Comparison of ENCODE assay signal across 29 cellular contexts in genomic region chr7:92072708-92073107, GRCh38.
"Had no signal": no experiment of that assay in that cellular context is flagged by ENCODE, and none has a peak within 500 bp of the region (broad histone marks: within the 10 kb centered on the region; RNA-seq: fewer than 3 reads in every experiment).

No MANE protein-coding gene starts in this region.

- H3K27ac ChIP-seq: ascending aorta, cardiac muscle cell, VCaP had no signal

- H3K9me3 ChIP-seq: ascending aorta had no signal

- DNase-seq: activated B cell treated with CpG ODN at 0.5 μM for 24 hours; activated CD4-positive, alpha-beta memory T cell treated with anti-CD3 and anti-CD28 coated beads for 36 hours; activated CD4-positive, alpha-beta T cell treated with anti-CD3 and anti-CD28 coated beads for 4 hours; activated CD4-positive, alpha-beta T cell treated with anti-CD3 and anti-CD28 coated beads, Interleukin-2, amount 10 ng/mL, durations not matched to agents 24 days and 14 days; activated CD4-positive, alpha-beta T cell treated with anti-CD3 and anti-CD28 coated beads, Interleukin-2, amount 50 U/mL, for 1 hour; activated CD4-positive, alpha-beta T cell treated with anti-CD3 and anti-CD28 coated beads, Interleukin-2, amount 50 U/mL, for 4 hours; activated CD4-positive, CD25-positive, alpha-beta regulatory T cell treated with anti-CD3 and anti-CD28 coated beads, Interleukin-2, amount 50 U/mL, for 72 hours; activated CD8-positive, alpha-beta memory T cell treated with anti-CD3 and anti-CD28 coated beads, Interleukin-2, amount 50 U/mL, for 4 hours; activated CD8-positive, alpha-beta T cell treated with anti-CD3 and anti-CD28 coated beads for 36 hours; activated effector memory CD4-positive, alpha-beta T cell treated with anti-CD3 and anti-CD28 coated beads, Interleukin-2, amount 50 U/mL, for 16 hours; activated naive CD4-positive, alpha-beta T cell treated with anti-CD3 and anti-CD28 coated beads, Interleukin-2, amount 10 ng/mL, durations not matched to agents 7 days and 5 days; activated naive CD4-positive, alpha-beta T cell treated with Interleukin-2 at 50 U/mL for 16 hours; activated naive CD8-positive, alpha-beta T cell treated with anti-CD3 and anti-CD28 coated beads, Interleukin-2, amount 10 ng/mL, durations not matched to agents 7 days and 5 days; activated naive CD8-positive, alpha-beta T cell treated with anti-CD3 and anti-CD28 coated beads, Interleukin-2, amount 50 U/mL, for 24 hours; activated T-cell treated with anti-CD3 and anti-CD28 coated beads for 4 hours; activated T-cell treated with anti-CD3 and anti-CD28 coated beads, Interleukin-2, amount 50 U/mL, for 1 hour; activated T-cell treated with anti-CD3 and anti-CD28 coated beads, Interleukin-2, amount 50 U/mL, for 4 hours; activated T-cell treated with anti-CD3 and anti-CD28 coated beads, Interleukin-2, amount 50 U/mL, for 72 hours; amygdala; anterior cingulate cortex; caudate nucleus; cerebellar nuclear complex; T-helper 9 cell had no signal

- H3K4me3 ChIP-seq: ascending aorta, cardiac muscle cell had no signal

- H3K4me1 ChIP-seq: ascending aorta had no signal

- FAIRE-seq: bronchial epithelial cell, TTC549 had no signal

- H3K27me3 ChIP-seq: ascending aorta, cardiac muscle cell had no signal

- ATAC-seq: activated CD8-positive, alpha-beta T cell treated with anti-CD3 and anti-CD28 coated beads for 36 hours; activated naive CD8-positive, alpha-beta T cell treated with anti-CD3 and anti-CD28 coated beads, Interleukin-2, amount 50 U/mL, for 24 hours; activated T-cell treated with anti-CD3 and anti-CD28 coated beads, Interleukin-2, amount 50 U/mL, for 4 hours; activated T-cell treated with anti-CD3 and anti-CD28 coated beads, Interleukin-2, amount 50 U/mL, for 72 hours; activated T-helper 17 cell treated with anti-CD3 and anti-CD28 coated beads, Interleukin-2, amount 50 U/mL, for 72 hours had no signal
